7 cellular contexts compared by ENCODE assay signal in the genomic region with DNA sequence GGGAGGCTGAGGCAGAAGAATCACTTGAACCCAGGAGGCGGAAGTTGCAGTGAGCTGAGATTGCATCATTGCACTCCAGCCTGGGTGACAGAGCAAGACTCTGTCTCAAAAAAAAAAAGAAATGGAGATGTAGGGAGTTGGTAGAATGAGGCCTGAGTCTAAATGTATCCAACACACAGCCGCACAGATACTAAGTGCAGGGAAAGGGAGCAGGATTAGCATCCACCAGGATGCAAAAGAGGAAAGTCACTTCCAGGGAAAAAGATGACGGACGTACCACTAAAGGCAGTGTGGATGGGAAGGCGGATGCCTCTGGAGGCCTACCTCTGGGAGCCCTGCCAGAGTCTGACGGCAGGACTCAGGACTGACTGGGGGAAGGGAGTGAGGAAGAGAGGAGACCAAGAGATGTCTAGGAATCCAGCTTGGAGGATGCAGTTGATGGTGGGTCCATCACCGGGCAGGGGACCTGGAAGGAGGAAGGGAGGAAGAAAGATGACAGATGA.
DNase-seq lines count a peak whose midpoint lies in the region; TF ChIP-seq lines count a peak whose summit lies in the region.
"Had no signal": no experiment of that assay in that cellular context is flagged by ENCODE, and none has a peak within 500 bp of the region (broad histone marks: within the 10 kb centered on the region; RNA-seq: fewer than 3 reads in every experiment).

No MANE protein-coding gene starts in this region.

- H3K27ac ChIP-seq in neutrophil, result peak overlapping the region; percentile 73
- H3K27ac ChIP-seq: thoracic aorta had no signal

- peaks cover 99% of the 10 kb centered on the region for H3K36me3 ChIP-seq in neutrophil
- H3K36me3 ChIP-seq: thoracic aorta had no signal

- TF ChIP-seq CTCF in astrocyte of the spinal cord (IDR thresholded peaks at IDR 0.05; ENCODE audit: low read depth, low read length), result no peak
- no peak for TF ChIP-seq CTCF in neutrophil (IDR thresholded peaks at IDR 0.05)

- DNase-seq in astrocyte of the spinal cord (ENCODE audit: low read depth, low spot score), result peak; percentile 38
- DNase-seq in UCSD-AML1 (lab: John Stamatoyannopoulos, UW; ENCODE audit: unreplicated experiment), result no peak
- no peak for DNase-seq in KBM-7
- DNase-seq: NCI-H1694, spleen had no signal

- no peaks in the 10 kb centered on the region for H3K9me3 ChIP-seq in neutrophil
- H3K9me3 ChIP-seq: spleen, thoracic aorta had no signal

- H3K27me3 ChIP-seq in neutrophil, result no peaks in the 10 kb centered on the region
- H3K27me3 ChIP-seq: spleen had no signal

- H3K4me1 ChIP-seq in neutrophil (ENCODE audit: control insufficient read depth in 1 of 2, insufficient read depth in 1 of 2, low read depth in 1 of 2, low read length in 1 of 2), result peaks cover 11 to 13% of the 10 kb centered on the region in 2 experiments

- in situ Hi-C loops in astrocyte of the spinal cord (cut with HindIII; ENCODE audit: low sequenced_read_pairs), result no loop called here
- in situ Hi-C loops in KBM-7 (cut with MboI; ENCODE audit: low pct_unique_long_range_greater_than_20kb, low sequenced_read_pairs), result no loop called here

- H3K4me3 ChIP-seq in astrocyte of the spinal cord (ENCODE audit: low read depth, low read length) (no peak overlapping the region), neutrophil (ENCODE audit: low read depth in 1 of 2, low read length in 1 of 2) (no peak overlapping the region)
- H3K4me3 ChIP-seq: spleen, thoracic aorta had no signal
